In the genomic region with DNA sequence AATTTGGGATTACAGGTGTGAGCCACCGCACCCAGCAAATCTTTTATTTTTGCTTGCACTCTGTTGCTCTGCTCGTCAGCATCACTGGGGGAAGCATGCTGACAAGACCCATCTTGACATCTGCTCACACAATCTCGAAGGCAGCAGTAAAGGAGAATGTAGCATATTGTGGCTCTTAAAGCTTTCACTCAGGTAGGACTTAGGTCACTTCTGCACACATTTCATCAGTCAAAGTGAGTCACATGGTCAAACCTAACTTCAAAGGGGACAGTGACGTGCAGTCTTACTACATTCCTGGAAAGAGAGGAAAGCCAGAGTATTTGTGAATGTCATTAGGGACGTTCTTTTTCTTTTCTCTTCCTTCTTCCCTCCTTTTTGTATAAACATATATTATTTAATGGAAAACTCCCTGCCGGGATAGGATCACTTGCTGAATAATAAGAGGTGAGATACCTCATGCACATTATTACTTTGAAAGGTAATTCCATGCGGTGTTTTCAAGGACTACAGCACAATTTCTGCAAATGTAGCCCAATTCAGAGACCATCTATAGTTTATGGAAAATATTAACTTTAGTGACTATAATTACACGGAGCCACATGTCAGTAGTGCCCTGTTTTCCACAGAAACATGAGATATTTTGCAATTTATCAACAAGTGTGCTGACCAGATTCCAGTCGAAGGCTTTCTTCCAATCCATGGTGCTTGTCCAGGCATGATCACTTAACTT, we compare ENCODE assay signal across 1 cellular context.
TF ChIP-seq lines count a peak whose summit lies in the region.

No MANE protein-coding gene starts in this region.

TF ChIP-seq in HepG2, 621 proteins besides CTCF, POLR2A, EP300 and RAD21 (continued from another document and continues in another):
- TF ChIP-seq, protein P1, sequence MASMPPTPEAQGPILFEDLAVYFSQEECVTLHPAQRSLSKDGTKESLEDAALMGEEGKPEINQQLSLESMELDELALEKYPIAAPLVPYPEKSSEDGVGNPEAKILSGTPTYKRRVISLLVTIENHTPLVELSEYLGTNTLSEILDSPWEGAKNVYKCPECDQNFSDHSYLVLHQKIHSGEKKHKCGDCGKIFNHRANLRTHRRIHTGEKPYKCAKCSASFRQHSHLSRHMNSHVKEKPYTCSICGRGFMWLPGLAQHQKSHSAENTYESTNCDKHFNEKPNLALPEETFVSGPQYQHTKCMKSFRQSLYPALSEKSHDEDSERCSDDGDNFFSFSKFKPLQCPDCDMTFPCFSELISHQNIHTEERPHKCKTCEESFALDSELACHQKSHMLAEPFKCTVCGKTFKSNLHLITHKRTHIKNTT (CRISPR knock-in tag; IDR thresholded peaks at IDR 0.05): no peak
- TF ChIP-seq ATF7 (IDR thresholded peaks at IDR 0.05): no peak
- no peak for TF ChIP-seq ATF7 (CRISPR knock-in tag; IDR thresholded peaks at IDR 0.05)
- TF ChIP-seq, protein P2, sequence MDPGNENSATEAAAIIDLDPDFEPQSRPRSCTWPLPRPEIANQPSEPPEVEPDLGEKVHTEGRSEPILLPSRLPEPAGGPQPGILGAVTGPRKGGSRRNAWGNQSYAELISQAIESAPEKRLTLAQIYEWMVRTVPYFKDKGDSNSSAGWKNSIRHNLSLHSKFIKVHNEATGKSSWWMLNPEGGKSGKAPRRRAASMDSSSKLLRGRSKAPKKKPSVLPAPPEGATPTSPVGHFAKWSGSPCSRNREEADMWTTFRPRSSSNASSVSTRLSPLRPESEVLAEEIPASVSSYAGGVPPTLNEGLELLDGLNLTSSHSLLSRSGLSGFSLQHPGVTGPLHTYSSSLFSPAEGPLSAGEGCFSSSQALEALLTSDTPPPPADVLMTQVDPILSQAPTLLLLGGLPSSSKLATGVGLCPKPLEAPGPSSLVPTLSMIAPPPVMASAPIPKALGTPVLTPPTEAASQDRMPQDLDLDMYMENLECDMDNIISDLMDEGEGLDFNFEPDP (CRISPR knock-in tag; conservative IDR thresholded peaks at IDR 0.05): no peak
- TF ChIP-seq NR2F6 (IDR thresholded peaks at IDR 0.05): no peak
- TF ChIP-seq NR2F6 (CRISPR knock-in tag; IDR thresholded peaks at IDR 0.05): no peak
- TF ChIP-seq SKI (IDR thresholded peaks at IDR 0.05; ENCODE audit: partially characterized antibody): no peak
- no peak for TF ChIP-seq IKZF1 (IDR thresholded peaks at IDR 0.05)
- TF ChIP-seq, protein P3, sequence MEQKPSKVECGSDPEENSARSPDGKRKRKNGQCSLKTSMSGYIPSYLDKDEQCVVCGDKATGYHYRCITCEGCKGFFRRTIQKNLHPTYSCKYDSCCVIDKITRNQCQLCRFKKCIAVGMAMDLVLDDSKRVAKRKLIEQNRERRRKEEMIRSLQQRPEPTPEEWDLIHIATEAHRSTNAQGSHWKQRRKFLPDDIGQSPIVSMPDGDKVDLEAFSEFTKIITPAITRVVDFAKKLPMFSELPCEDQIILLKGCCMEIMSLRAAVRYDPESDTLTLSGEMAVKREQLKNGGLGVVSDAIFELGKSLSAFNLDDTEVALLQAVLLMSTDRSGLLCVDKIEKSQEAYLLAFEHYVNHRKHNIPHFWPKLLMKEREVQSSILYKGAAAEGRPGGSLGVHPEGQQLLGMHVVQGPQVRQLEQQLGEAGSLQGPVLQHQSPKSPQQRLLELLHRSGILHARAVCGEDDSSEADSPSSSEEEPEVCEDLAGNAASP (CRISPR knock-in tag; IDR thresholded peaks at IDR 0.05; ENCODE audit: borderline replicate concordance): no peak
- TF ChIP-seq ZNF496 (CRISPR knock-in tag; IDR thresholded peaks at IDR 0.05; ENCODE audit: insufficient replicate concordance): no peak
- TF ChIP-seq ZSCAN12 (CRISPR knock-in tag; IDR thresholded peaks at IDR 0.05): no peak
- TF ChIP-seq, protein P4, sequence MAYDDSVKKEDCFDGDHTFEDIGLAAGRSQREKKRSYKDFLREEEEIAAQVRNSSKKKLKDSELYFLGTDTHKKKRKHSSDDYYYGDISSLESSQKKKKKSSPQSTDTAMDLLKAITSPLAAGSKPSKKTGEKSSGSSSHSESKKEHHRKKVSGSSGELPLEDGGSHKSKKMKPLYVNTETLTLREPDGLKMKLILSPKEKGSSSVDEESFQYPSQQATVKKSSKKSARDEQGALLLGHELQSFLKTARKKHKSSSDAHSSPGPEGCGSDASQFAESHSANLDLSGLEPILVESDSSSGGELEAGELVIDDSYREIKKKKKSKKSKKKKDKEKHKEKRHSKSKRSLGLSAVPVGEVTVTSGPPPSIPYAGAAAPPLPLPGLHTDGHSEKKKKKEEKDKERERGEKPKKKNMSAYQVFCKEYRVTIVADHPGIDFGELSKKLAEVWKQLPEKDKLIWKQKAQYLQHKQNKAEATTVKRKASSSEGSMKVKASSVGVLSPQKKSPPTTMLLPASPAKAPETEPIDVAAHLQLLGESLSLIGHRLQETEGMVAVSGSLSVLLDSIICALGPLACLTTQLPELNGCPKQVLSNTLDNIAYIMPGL (CRISPR knock-in tag; IDR thresholded peaks at IDR 0.05; ENCODE audit: borderline replicate concordance in 1 of 2, low read depth in 1 of 2): no peak
- TF ChIP-seq, protein P5, sequence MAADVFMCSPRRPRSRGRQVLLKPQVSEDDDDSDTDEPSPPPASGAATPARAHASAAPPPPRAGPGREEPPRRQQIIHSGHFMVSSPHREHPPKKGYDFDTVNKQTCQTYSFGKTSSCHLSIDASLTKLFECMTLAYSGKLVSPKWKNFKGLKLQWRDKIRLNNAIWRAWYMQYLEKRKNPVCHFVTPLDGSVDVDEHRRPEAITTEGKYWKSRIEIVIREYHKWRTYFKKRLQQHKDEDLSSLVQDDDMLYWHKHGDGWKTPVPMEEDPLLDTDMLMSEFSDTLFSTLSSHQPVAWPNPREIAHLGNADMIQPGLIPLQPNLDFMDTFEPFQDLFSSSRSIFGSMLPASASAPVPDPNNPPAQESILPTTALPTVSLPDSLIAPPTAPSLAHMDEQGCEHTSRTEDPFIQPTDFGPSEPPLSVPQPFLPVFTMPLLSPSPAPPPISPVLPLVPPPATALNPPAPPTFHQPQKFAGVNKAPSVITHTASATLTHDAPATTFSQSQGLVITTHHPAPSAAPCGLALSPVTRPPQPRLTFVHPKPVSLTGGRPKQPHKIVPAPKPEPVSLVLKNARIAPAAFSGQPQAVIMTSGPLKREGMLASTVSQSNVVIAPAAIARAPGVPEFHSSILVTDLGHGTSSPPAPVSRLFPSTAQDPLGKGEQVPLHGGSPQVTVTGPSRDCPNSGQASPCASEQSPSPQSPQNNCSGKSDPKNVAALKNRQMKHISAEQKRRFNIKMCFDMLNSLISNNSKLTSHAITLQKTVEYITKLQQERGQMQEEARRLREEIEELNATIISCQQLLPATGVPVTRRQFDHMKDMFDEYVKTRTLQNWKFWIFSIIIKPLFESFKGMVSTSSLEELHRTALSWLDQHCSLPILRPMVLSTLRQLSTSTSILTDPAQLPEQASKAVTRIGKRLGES (CRISPR knock-in tag; IDR thresholded peaks at IDR 0.05; ENCODE audit: borderline replicate concordance): no peak
- TF ChIP-seq EEA1 (CRISPR knock-in tag; IDR thresholded peaks at IDR 0.05; ENCODE audit: borderline replicate concordance): no peak
- no peak for TF ChIP-seq ZNF274 (CRISPR knock-in tag; IDR thresholded peaks at IDR 0.05)
- peak; percentile 65 for TF ChIP-seq ATF1 (CRISPR knock-in tag; IDR thresholded peaks at IDR 0.05)
- TF ChIP-seq SMAD9 (CRISPR knock-in tag; IDR thresholded peaks at IDR 0.05): no peak
- no peak for TF ChIP-seq PCBP2 (optimal IDR thresholded peaks at IDR 0.05; ENCODE audit: low read depth, low read length, poor library complexity, severe bottlenecking)
- TF ChIP-seq, protein P6, sequence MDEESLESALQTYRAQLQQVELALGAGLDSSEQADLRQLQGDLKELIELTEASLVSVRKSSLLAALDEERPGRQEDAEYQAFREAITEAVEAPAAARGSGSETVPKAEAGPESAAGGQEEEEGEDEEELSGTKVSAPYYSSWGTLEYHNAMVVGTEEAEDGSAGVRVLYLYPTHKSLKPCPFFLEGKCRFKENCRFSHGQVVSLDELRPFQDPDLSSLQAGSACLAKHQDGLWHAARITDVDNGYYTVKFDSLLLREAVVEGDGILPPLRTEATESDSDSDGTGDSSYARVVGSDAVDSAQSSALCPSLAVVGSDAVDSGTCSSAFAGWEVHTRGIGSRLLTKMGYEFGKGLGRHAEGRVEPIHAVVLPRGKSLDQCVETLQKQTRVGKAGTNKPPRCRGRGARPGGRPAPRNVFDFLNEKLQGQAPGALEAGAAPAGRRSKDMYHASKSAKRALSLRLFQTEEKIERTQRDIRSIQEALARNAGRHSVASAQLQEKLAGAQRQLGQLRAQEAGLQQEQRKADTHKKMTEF (CRISPR knock-in tag; IDR thresholded peaks at IDR 0.05): 0 out of 2 replicates have a peak, but pooled peaks have one; percentile 25
- TF ChIP-seq ZNF766 (CRISPR knock-in tag; IDR thresholded peaks at IDR 0.05; ENCODE audit: borderline replicate concordance): no peak
- TF ChIP-seq, protein P7, sequence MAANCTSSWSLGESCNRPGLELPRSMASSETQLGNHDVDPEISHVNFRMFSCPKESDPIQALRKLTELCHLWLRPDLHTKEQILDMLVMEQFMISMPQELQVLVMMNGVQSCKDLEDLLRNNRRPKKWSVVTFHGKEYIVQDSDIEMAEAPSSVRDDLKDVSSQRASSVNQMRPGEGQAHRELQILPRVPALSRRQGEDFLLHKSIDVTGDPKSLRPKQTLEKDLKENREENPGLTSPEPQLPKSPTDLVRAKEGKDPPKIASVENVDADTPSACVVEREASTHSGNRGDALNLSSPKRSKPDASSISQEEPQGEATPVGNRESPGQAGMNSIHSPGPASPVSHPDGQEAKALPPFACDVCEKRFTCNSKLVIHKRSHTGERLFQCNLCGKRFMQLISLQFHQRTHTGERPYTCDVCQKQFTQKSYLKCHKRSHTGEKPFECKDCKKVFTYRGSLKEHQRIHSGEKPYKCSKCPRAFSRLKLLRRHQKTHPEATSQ (CRISPR knock-in tag; IDR thresholded peaks at IDR 0.05; ENCODE audit: borderline replicate concordance): no peak
- TF ChIP-seq MBNL3 (CRISPR knock-in tag; conservative IDR thresholded peaks at IDR 0.05): no peak
- TF ChIP-seq, protein P8, sequence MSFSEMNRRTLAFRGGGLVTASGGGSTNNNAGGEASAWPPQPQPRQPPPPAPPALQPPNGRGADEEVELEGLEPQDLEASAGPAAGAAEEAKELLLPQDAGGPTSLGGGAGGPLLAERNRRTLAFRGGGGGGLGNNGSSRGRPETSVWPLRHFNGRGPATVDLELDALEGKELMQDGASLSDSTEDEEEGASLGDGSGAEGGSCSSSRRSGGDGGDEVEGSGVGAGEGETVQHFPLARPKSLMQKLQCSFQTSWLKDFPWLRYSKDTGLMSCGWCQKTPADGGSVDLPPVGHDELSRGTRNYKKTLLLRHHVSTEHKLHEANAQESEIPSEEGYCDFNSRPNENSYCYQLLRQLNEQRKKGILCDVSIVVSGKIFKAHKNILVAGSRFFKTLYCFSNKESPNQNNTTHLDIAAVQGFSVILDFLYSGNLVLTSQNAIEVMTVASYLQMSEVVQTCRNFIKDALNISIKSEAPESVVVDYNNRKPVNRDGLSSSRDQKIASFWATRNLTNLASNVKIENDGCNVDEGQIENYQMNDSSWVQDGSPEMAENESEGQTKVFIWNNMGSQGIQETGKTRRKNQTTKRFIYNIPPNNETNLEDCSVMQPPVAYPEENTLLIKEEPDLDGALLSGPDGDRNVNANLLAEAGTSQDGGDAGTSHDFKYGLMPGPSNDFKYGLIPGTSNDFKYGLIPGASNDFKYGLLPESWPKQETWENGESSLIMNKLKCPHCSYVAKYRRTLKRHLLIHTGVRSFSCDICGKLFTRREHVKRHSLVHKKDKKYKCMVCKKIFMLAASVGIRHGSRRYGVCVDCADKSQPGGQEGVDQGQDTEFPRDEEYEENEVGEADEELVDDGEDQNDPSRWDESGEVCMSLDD (CRISPR knock-in tag; IDR thresholded peaks at IDR 0.05; ENCODE audit: borderline replicate concordance): no peak
- TF ChIP-seq, protein P9, sequence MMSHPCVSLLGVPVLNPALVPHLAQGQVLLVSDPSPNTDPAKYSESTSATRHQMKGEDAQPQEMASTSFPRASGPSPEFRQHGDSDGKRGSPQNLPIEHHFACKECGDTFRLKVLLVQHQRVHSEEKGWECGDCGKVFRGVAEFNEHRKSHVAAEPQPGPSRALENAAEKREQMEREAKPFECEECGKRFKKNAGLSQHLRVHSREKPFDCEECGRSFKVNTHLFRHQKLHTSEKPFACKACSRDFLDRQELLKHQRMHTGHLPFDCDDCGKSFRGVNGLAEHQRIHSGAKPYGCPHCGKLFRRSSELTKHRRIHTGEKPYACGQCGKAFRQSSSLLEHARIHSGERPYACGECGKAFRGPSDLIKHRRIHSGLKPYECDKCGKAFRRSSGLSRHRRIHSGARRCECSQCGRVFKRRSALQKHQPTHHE (CRISPR knock-in tag; IDR thresholded peaks at IDR 0.05; ENCODE audit: borderline replicate concordance): no peak
- TF ChIP-seq ZNF781 (CRISPR knock-in tag; IDR thresholded peaks at IDR 0.05; ENCODE audit: borderline replicate concordance, not compliant biosample characterization): no peak
- no peak for TF ChIP-seq PHB2 (IDR thresholded peaks at IDR 0.05; ENCODE audit: partially characterized antibody)
- TF ChIP-seq, protein P10, sequence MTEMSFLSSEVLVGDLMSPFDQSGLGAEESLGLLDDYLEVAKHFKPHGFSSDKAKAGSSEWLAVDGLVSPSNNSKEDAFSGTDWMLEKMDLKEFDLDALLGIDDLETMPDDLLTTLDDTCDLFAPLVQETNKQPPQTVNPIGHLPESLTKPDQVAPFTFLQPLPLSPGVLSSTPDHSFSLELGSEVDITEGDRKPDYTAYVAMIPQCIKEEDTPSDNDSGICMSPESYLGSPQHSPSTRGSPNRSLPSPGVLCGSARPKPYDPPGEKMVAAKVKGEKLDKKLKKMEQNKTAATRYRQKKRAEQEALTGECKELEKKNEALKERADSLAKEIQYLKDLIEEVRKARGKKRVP (CRISPR knock-in tag; IDR thresholded peaks at IDR 0.05): peak in 1 of 2 experiments; percentile 99; a peak in 2 of 4 replicates
- TF ChIP-seq ZNF577 (CRISPR knock-in tag; IDR thresholded peaks at IDR 0.05; ENCODE audit: borderline replicate concordance, low read depth): no peak
- TF ChIP-seq ZNF556 (CRISPR knock-in tag; IDR thresholded peaks at IDR 0.05; ENCODE audit: borderline replicate concordance): no peak
- no peak for TF ChIP-seq ZNF652 (CRISPR knock-in tag; IDR thresholded peaks at IDR 0.05; ENCODE audit: borderline replicate concordance, low read depth)
- no peak for TF ChIP-seq NKX3-1 (CRISPR knock-in tag; IDR thresholded peaks at IDR 0.05)
- TF ChIP-seq ARNT (IDR thresholded peaks at IDR 0.05): no peak
